Comparison of ENCODE assay signal across 37 cellular contexts in the genomic region with DNA sequence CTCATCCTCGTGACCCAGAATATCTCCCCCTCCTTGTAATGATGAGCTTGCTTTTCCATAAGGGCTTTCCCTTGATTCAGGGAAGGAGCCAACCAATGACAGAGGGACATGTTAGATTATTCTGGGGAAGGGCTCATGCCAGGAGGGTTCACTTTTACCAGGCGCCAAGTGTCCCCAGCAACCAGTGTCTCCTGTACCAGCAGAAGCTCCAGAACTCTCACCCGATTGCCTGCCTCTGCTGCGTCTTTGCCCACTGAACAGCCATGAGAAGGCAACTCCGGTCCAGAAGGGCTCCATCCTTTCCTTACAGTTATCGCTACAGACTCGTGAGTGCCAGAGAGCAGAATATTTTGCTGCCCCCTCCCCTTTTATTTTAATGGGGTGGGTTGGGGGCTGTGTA. TPM values are rescaled to one million over a fixed set of nuclear protein-coding genes. Genes with fewer than 3 reads are reported as not detected.
"Had no signal": no experiment of that assay in that cellular context is flagged by ENCODE, and none has a peak within 500 bp of the region (broad histone marks: within the 10 kb centered on the region; RNA-seq: fewer than 3 reads in every experiment).

A gene (plus strand): TSS at position 184 of the 400 bp plus-strand sequence. CDS start 80 bp downstream, at position 264.

- H3K27me3 Mint-ChIP-seq: activated B cell treated with CpG ODN at 0.5 μM for 24 hours; activated CD4-positive, alpha-beta memory T cell treated with anti-CD3 and anti-CD28 coated beads for 36 hours; activated CD8-positive, alpha-beta memory T cell treated with anti-CD3 and anti-CD28 coated beads, Interleukin-2, amount 10 ng/mL, durations not matched to agents 7 days and 5 days; activated naive CD8-positive, alpha-beta T cell; activated naive CD8-positive, alpha-beta T cell treated with anti-CD3 and anti-CD28 coated beads, Interleukin-2, amount 50 U/mL, for 24 hours had no signal

- H3K36me3 Mint-ChIP-seq: activated CD4-positive, alpha-beta memory T cell treated with anti-CD3 and anti-CD28 coated beads for 36 hours; activated CD8-positive, alpha-beta memory T cell treated with anti-CD3 and anti-CD28 coated beads, Interleukin-2, amount 10 ng/mL, durations not matched to agents 7 days and 5 days; activated naive CD4-positive, alpha-beta T cell treated with anti-CD3 and anti-CD28 coated beads, Interleukin-2, amount 10 ng/mL, durations not matched to agents 7 days and 5 days; activated naive CD8-positive, alpha-beta T cell had no signal

- H3K4me3 Mint-ChIP-seq: activated B cell treated with CpG ODN at 0.5 μM for 24 hours; activated CD4-positive, alpha-beta memory T cell treated with anti-CD3 and anti-CD28 coated beads for 36 hours; activated CD8-positive, alpha-beta memory T cell treated with anti-CD3 and anti-CD28 coated beads, Interleukin-2, amount 10 ng/mL, durations not matched to agents 7 days and 5 days; activated naive CD4-positive, alpha-beta T cell treated with anti-CD3 and anti-CD28 coated beads, Interleukin-2, amount 10 ng/mL, durations not matched to agents 7 days and 5 days; activated naive CD8-positive, alpha-beta T cell; activated naive CD8-positive, alpha-beta T cell treated with anti-CD3 and anti-CD28 coated beads, Interleukin-2, amount 50 U/mL, for 24 hours had no signal

- H3K36me3 ChIP-seq: brain microvascular endothelial cell had no signal

- H3K4me3 ChIP-seq: PC-9 had no signal

- H3K4me2 ChIP-seq: PC-9 had no signal

- H3K4me1 Mint-ChIP-seq: activated CD8-positive, alpha-beta memory T cell treated with anti-CD3 and anti-CD28 coated beads, Interleukin-2, amount 10 ng/mL, durations not matched to agents 7 days and 5 days; activated naive CD4-positive, alpha-beta T cell treated with anti-CD3 and anti-CD28 coated beads, Interleukin-2, amount 10 ng/mL, durations not matched to agents 7 days and 5 days had no signal

- H2AFZ ChIP-seq: PC-9 had no signal

- H3K27ac ChIP-seq: brain microvascular endothelial cell, PC-9, RWPE1, VCaP had no signal

- DNase-seq: activated B cell treated with CpG ODN at 0.5 μM for 24 hours; activated CD4-positive, alpha-beta memory T cell treated with anti-CD3 and anti-CD28 coated beads for 36 hours; activated CD4-positive, alpha-beta T cell treated with anti-CD3 and anti-CD28 coated beads for 4 hours; activated CD4-positive, alpha-beta T cell treated with anti-CD3 and anti-CD28 coated beads, Interleukin-2, amount 50 U/mL, for 1 hour; activated CD4-positive, CD25-positive, alpha-beta regulatory T cell treated with anti-CD3 and anti-CD28 coated beads, Interleukin-2, amount 50 U/mL, for 72 hours; activated CD8-positive, alpha-beta memory T cell treated with anti-CD3 and anti-CD28 coated beads for 24 hours; activated CD8-positive, alpha-beta memory T cell treated with anti-CD3 and anti-CD28 coated beads, Interleukin-2, amount 10 ng/mL, durations not matched to agents 7 days and 5 days; activated CD8-positive, alpha-beta memory T cell treated with anti-CD3 and anti-CD28 coated beads, Interleukin-2, amount 50 U/mL, for 48 hours; activated effector memory CD4-positive, alpha-beta T cell treated with Interleukin-2 at 50 U/mL for 16 hours; activated naive CD4-positive, alpha-beta T cell treated with anti-CD3 and anti-CD28 coated beads, Interleukin-2, amount 10 ng/mL, durations not matched to agents 7 days and 5 days; activated naive CD8-positive, alpha-beta T cell treated with anti-CD3 and anti-CD28 coated beads, Interleukin-2, amount 50 U/mL, for 24 hours; activated T-cell treated with anti-CD3 and anti-CD28 coated beads, Interleukin-2, amount 50 U/mL, for 48 hours; anterior cingulate cortex; brain microvascular endothelial cell; Kasumi-1; KG1; MM.1S; NCI-H1092; NCI-H1436 treated with DMSO at 0.1 percent for 48 hours; NCI-H187; NCI-H2029 treated with DMSO at 0.1 percent for 48 hours; NCI-H2107; NCI-H2171; NCI-H510A; NCI-H526; NCI-H748 treated with DMSO at 0.1 percent for 48 hours; NK-92 treated with Interleukin-12 subunit alpha and Interleukin-12 subunit beta, amount 100 ng/mL, for 24 hours; PC-9; SW 1271; T-helper 1 cell; T-helper 2 cell; T-helper 9 cell had no signal

- H3K9me3 Mint-ChIP-seq: activated B cell treated with CpG ODN at 0.5 μM for 24 hours; activated CD4-positive, alpha-beta memory T cell treated with anti-CD3 and anti-CD28 coated beads for 36 hours; activated naive CD4-positive, alpha-beta T cell treated with anti-CD3 and anti-CD28 coated beads, Interleukin-2, amount 10 ng/mL, durations not matched to agents 7 days and 5 days; activated naive CD8-positive, alpha-beta T cell treated with anti-CD3 and anti-CD28 coated beads, Interleukin-2, amount 50 U/mL, for 24 hours had no signal

- ATAC-seq: activated CD8-positive, alpha-beta memory T cell treated with anti-CD3 and anti-CD28 coated beads, Interleukin-2, amount 10 ng/mL, durations not matched to agents 7 days and 5 days; activated naive CD8-positive, alpha-beta T cell treated with anti-CD3 and anti-CD28 coated beads, Interleukin-2, amount 50 U/mL, for 24 hours; Right ventricle myocardium inferior had no signal

- H3K27me3 ChIP-seq: brain microvascular endothelial cell had no signal

- H3K27ac Mint-ChIP-seq: activated B cell treated with CpG ODN at 0.5 μM for 24 hours; activated CD4-positive, alpha-beta memory T cell treated with anti-CD3 and anti-CD28 coated beads for 36 hours; activated CD8-positive, alpha-beta memory T cell treated with anti-CD3 and anti-CD28 coated beads, Interleukin-2, amount 10 ng/mL, durations not matched to agents 7 days and 5 days; activated naive CD4-positive, alpha-beta T cell treated with anti-CD3 and anti-CD28 coated beads, Interleukin-2, amount 10 ng/mL, durations not matched to agents 7 days and 5 days; activated naive CD8-positive, alpha-beta T cell; activated naive CD8-positive, alpha-beta T cell treated with anti-CD3 and anti-CD28 coated beads, Interleukin-2, amount 50 U/mL, for 24 hours had no signal

RNA-seq across cellular contexts. Expression of the gene that starts here (rescaled TPM):
- total RNA-seq: activated B cell treated with CpG ODN at 0.5 μM for 24 hours; activated CD4-positive, alpha-beta memory T cell treated with anti-CD3 and anti-CD28 coated beads for 36 hours; activated CD8-positive, alpha-beta memory T cell treated with anti-CD3 and anti-CD28 coated beads, Interleukin-2, amount 10 ng/mL, durations not matched to agents 7 days and 5 days; OCI-LY7; PC-9; Right ventricle myocardium inferior had no signal
